19 cellular contexts compared by ENCODE assay signal in genomic region chr2:154447727-154448418, GRCh38.
A peak's percentile ranks its signal among the peaks of the same experiment; 100 is the strongest.
DNase-seq lines count a peak whose midpoint lies in the region; ATAC-seq, FAIRE-seq and TF ChIP-seq lines count a peak whose summit lies in the region.
"Had no signal": no experiment of that assay in that cellular context is flagged by ENCODE, and none has a peak within 500 bp of the region (broad histone marks: within the 10 kb centered on the region; RNA-seq: fewer than 3 reads in every experiment).

No MANE protein-coding gene starts in this region.

- no peaks in the 10 kb centered on the region for H3F3A ChIP-seq in GM23338 (replicated peaks; ENCODE audit: low read depth)

- no peaks in the 10 kb centered on the region for H4K20me1 ChIP-seq in GM23338 (replicated peaks; ENCODE audit: insufficient read depth)

- H2AFZ ChIP-seq in GM23338, result no peak overlapping the region
- H2AFZ ChIP-seq: PC-9 had no signal

- H3K27me3 Mint-ChIP-seq in GM23338 (ENCODE audit: insufficient read depth, low read depth, poor library complexity) (no peaks in the 10 kb centered on the region), progenitor cell of endocrine pancreas (no peaks in the 10 kb centered on the region), HFFc6 (ENCODE audit: insufficient read depth) (no peaks in the 10 kb centered on the region)

- H3K4me1 ChIP-seq in GM23338 (ENCODE audit: insufficient read depth), result no peaks in the 10 kb centered on the region
- H3K4me1 ChIP-seq: SJSA1 had no signal

- no peak overlapping the region for H3K4me3 ChIP-seq in GM23338
- H3K4me3 ChIP-seq: HAP-1, PC-9, SJSA1 had no signal

- no peaks in the 10 kb centered on the region for H3K36me3 Mint-ChIP-seq in GM23338 (ENCODE audit: low read depth)
- H3K36me3 Mint-ChIP-seq in progenitor cell of endocrine pancreas (ENCODE audit: insufficient read depth), result no peaks in the 10 kb centered on the region
- no peaks in the 10 kb centered on the region for H3K36me3 Mint-ChIP-seq in HFFc6 (ENCODE audit: low read depth)
- H3K36me3 Mint-ChIP-seq: CD8-positive, alpha-beta T cell had no signal

- H3K9me3 Mint-ChIP-seq in GM23338 (no peaks in the 10 kb centered on the region), progenitor cell of endocrine pancreas (ENCODE audit: low read depth) (peaks cover 4% of the 10 kb centered on the region), HFFc6 (peaks cover 4% of the 10 kb centered on the region; the same call in 1 of the 2 replicates)
- H3K9me3 Mint-ChIP-seq: CD8-positive, alpha-beta T cell had no signal

- ATAC-seq in GM23338, result no peak
- ATAC-seq: CD8-positive, alpha-beta T cell had no signal

- H3K9me2 ChIP-seq in GM23338 (ENCODE audit: insufficient read depth), result no peaks in the 10 kb centered on the region

- H3K79me2 ChIP-seq in GM23338 (replicated peaks; ENCODE audit: insufficient read depth), result no peaks in the 10 kb centered on the region

- H3K27ac Mint-ChIP-seq in GM23338 (peak overlapping the region; percentile 19), progenitor cell of endocrine pancreas (peak overlapping the region; percentile 85), HFFc6 (no peak overlapping the region)
- H3K27ac Mint-ChIP-seq: CD8-positive, alpha-beta T cell had no signal

- H3K4me1 Mint-ChIP-seq in GM23338 (no peaks in the 10 kb centered on the region), progenitor cell of endocrine pancreas (ENCODE audit: low read depth) (peaks cover 27% of the 10 kb centered on the region), HFFc6 (ENCODE audit: low read depth) (no peaks in the 10 kb centered on the region)

- peak; percentile 88 for FAIRE-seq in islet of Langerhans (lab: Jason Lieb, UNC)

- TF ChIP-seq CTCF in GM23338 (conservative IDR thresholded peaks at IDR 0.05; ENCODE audit: low read depth in 2 of 2), result no peak
- TF ChIP-seq CTCF in progenitor cell of endocrine pancreas (IDR thresholded peaks at IDR 0.05; ENCODE audit: unreplicated experiment), result no peak
- no peak for TF ChIP-seq CTCF in HFFc6 (IDR thresholded peaks at IDR 0.05)

- H3K36me3 ChIP-seq in GM23338 (ENCODE audit: insufficient read depth), result no peaks in the 10 kb centered on the region
- H3K36me3 ChIP-seq: HAP-1, SJSA1 had no signal

- no peak overlapping the region for H3K4me2 ChIP-seq in GM23338
- H3K4me2 ChIP-seq: PC-9 had no signal

- no peaks in the 10 kb centered on the region for H3K27me3 ChIP-seq in GM23338 (ENCODE audit: insufficient read depth)
- H3K27me3 ChIP-seq: SJSA1 had no signal

- no peak for DNase-seq in GM23338 (ENCODE audit: low spot score)
- DNase-seq in NCI-H69 (lab: John Stamatoyannopoulos, UW), result peak; percentile 42
- DNase-seq in progenitor cell of endocrine pancreas (ENCODE audit: low spot score, unreplicated experiment), result no peak
- DNase-seq in NCI-H1092 (lab: John Stamatoyannopoulos, UW), result no peak
- no peak for DNase-seq in HFFc6
- DNase-seq in medulla oblongata (ENCODE audit: extremely low spot score), result no peak
- DNase-seq in MV-4-11 (lab: John Stamatoyannopoulos, UW), result no peak
- DNase-seq: CD8-positive, alpha-beta T cell; DMS79 treated with DMSO at 0.1 percent for 48 hours; IMR-90; Karpas-422; NCI-H187 treated with DMSO at 0.1 percent for 48 hours; NCI-H2171 treated with DMSO at 0.1 percent for 48 hours; NCI-H524; PC-9; SW 1271 had no signal

- H3K27ac ChIP-seq in GM23338 (ENCODE audit: low read depth), result no peak overlapping the region
- H3K27ac ChIP-seq: PC-9, SJSA1 had no signal

- H3K4me3 Mint-ChIP-seq in GM23338 (no peak overlapping the region), progenitor cell of endocrine pancreas (ENCODE audit: low read depth) (no peak overlapping the region), HFFc6 (no peak overlapping the region)
- H3K4me3 Mint-ChIP-seq: CD8-positive, alpha-beta T cell had no signal

TF ChIP-seq in GM23338, 12 proteins besides CTCF, POLR2A, EP300 and RAD21:
- TF ChIP-seq POLR2AphosphoS5 (IDR thresholded peaks at IDR 0.05; ENCODE audit: low read depth) (no peak), CREB1 (CRISPR knock-in tag; IDR thresholded peaks at IDR 0.05; ENCODE audit: low read depth) (no peak), ZNF114 (CRISPR knock-in tag; IDR thresholded peaks at IDR 0.05) (no peak)
